24 cellular contexts compared by ENCODE assay signal in the genomic region with DNA sequence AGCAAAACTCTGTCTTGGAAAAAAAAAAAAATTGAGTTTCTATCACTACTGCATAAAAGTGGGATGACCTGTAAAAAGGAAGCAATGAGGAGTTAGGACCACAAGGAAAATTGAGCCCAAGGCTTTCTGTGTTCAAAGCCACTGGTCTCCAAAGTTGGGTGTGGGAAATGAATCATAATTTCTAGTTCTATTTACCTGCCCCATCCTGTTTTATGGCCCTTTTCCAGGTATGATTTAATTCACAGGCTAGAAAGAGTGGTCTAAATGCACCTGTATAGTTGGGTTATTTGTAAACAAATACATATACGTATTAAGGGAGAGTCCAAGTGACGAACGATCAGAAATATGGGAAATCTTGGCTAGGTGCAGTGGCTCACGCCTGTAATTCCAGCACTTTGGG. TPM values are rescaled to one million over a fixed set of nuclear protein-coding genes. Genes with fewer than 3 reads are reported as not detected.
"Had no signal": no experiment of that assay in that cellular context is flagged by ENCODE, and none has a peak within 500 bp of the region (broad histone marks: within the 10 kb centered on the region; RNA-seq: fewer than 3 reads in every experiment).

No MANE protein-coding gene starts in this region.

- H3K4me3 ChIP-seq: SJSA1 had no signal

- H3K4me1 ChIP-seq: SJSA1 had no signal

- DNase-seq: activated CD4-positive, alpha-beta T cell treated with anti-CD3 and anti-CD28 coated beads for 4 hours; activated CD8-positive, alpha-beta memory T cell treated with anti-CD3 and anti-CD28 coated beads, Interleukin-2, amount 50 U/mL, for 4 hours; activated CD8-positive, alpha-beta T cell treated with anti-CD3 and anti-CD28 coated beads for 36 hours; activated gamma-delta T cell treated with Interleukin-2 at 50 U/mL for 16 hours; activated naive CD4-positive, alpha-beta T cell treated with anti-CD3 and anti-CD28 coated beads, Interleukin-2, amount 10 ng/mL, durations not matched to agents 7 days and 5 days; activated naive CD8-positive, alpha-beta T cell treated with anti-CD3 and anti-CD28 coated beads for 36 hours; activated T-cell treated with anti-CD3 and anti-CD28 coated beads, Interleukin-2, amount 50 U/mL, for 72 hours; brain microvascular endothelial cell; caudate nucleus; KG1; NCI-H1092; NCI-H1417; NCI-H1694; NCI-H2029; NCI-H345; NCI-H510A; NCI-H526 treated with DMSO at 0.1 percent for 48 hours; NCI-H82; RPMI8226; SHP77 had no signal

- H3K36me3 ChIP-seq: brain microvascular endothelial cell, SJSA1 had no signal

- H3K9me3 ChIP-seq: SJSA1 had no signal

- ATAC-seq: activated CD4-positive, CD25-positive, alpha-beta regulatory T cell treated with anti-CD3 and anti-CD28 coated beads, Interleukin-2, amount 50 U/mL, for 24 hours; activated CD8-positive, alpha-beta T cell treated with anti-CD3 and anti-CD28 coated beads for 36 hours; activated T-cell treated with anti-CD3 and anti-CD28 coated beads, Interleukin-2, amount 50 U/mL, for 72 hours; Panc1; SK-N-SH treated with all-trans-retinoic acid at 6 μM for 48 hours had no signal

- H3K27ac ChIP-seq: brain microvascular endothelial cell, SJSA1 had no signal

- H3K27me3 ChIP-seq: brain microvascular endothelial cell, SJSA1 had no signal

RNA-seq across cellular contexts. Expression of gene PODNL1, which starts 8.2 kb away (rescaled TPM):
- total RNA-seq: activated CD8-positive, alpha-beta T cell treated with anti-CD3 and anti-CD28 coated beads for 36 hours; activated naive CD8-positive, alpha-beta T cell treated with anti-CD3 and anti-CD28 coated beads for 36 hours had no signal
